ENCODE assay signal across 23 cellular contexts in genomic region chr4:123822353-123822752, GRCh38.
"Had no signal": no experiment of that assay in that cellular context is flagged by ENCODE, and none has a peak within 500 bp of the region (broad histone marks: within the 10 kb centered on the region; RNA-seq: fewer than 3 reads in every experiment).

No MANE protein-coding gene starts in this region.

- DNase-seq: activated CD4-positive, alpha-beta memory T cell treated with anti-CD3 and anti-CD28 coated beads for 36 hours; activated CD4-positive, alpha-beta T cell treated with anti-CD3 and anti-CD28 coated beads, Interleukin-2, amount 10 ng/mL, durations not matched to agents 7 days and 5 days; activated CD4-positive, CD25-positive, alpha-beta regulatory T cell; activated CD8-positive, alpha-beta memory T cell treated with anti-CD3 and anti-CD28 coated beads for 24 hours; activated gamma-delta T cell; activated naive CD4-positive, alpha-beta T cell treated with anti-CD3 and anti-CD28 coated beads, Interleukin-2, amount 10 ng/mL, durations not matched to agents 7 days and 5 days; activated naive CD8-positive, alpha-beta T cell treated with anti-CD3 and anti-CD28 coated beads for 36 hours; activated T-cell treated with anti-CD3 and anti-CD28 coated beads, Interleukin-2, amount 50 U/mL, for 4 hours; anterior cingulate cortex; Kasumi-1; KBM-7; NCI-H1105 treated with DMSO at 0.1 percent for 48 hours; NCI-H1436 treated with DMSO at 0.1 percent for 48 hours; NCI-H187; NCI-H2081; NCI-H446; NCI-H524; Peyer's patch; Right ventricle myocardium superior; SJCRH30 had no signal

- H3K4me3 ChIP-seq: Peyer's patch, SJCRH30 had no signal

- H3K27me3 Mint-ChIP-seq: activated CD4-positive, alpha-beta memory T cell treated with anti-CD3 and anti-CD28 coated beads for 36 hours; activated naive CD4-positive, alpha-beta T cell treated with anti-CD3 and anti-CD28 coated beads, Interleukin-2, amount 10 ng/mL, durations not matched to agents 7 days and 5 days had no signal

- ATAC-seq: activated T-cell treated with anti-CD3 and anti-CD28 coated beads, Interleukin-2, amount 50 U/mL, for 4 hours; SK-N-SH treated with all-trans-retinoic acid at 6 μM for 48 hours had no signal

- H3K4me1 ChIP-seq: Peyer's patch had no signal

- H3K27ac Mint-ChIP-seq: activated CD4-positive, alpha-beta memory T cell treated with anti-CD3 and anti-CD28 coated beads for 36 hours; activated CD4-positive, alpha-beta T cell treated with anti-CD3 and anti-CD28 coated beads, Interleukin-2, amount 10 ng/mL, durations not matched to agents 7 days and 5 days; activated naive CD4-positive, alpha-beta T cell treated with anti-CD3 and anti-CD28 coated beads, Interleukin-2, amount 10 ng/mL, durations not matched to agents 7 days and 5 days; activated naive CD8-positive, alpha-beta T cell treated with anti-CD3 and anti-CD28 coated beads for 36 hours; T-helper 1 cell treated with Interleukin-12 subunit alpha and Interleukin-12 subunit beta and Interleukin-4 antibody, amounts not matched to agents 30 μg/mL and 1 μg/mL, for 36 hours had no signal

- H3K9me3 Mint-ChIP-seq: activated CD4-positive, alpha-beta memory T cell treated with anti-CD3 and anti-CD28 coated beads for 36 hours; activated CD4-positive, alpha-beta T cell treated with anti-CD3 and anti-CD28 coated beads, Interleukin-2, amount 10 ng/mL, durations not matched to agents 7 days and 5 days; activated naive CD4-positive, alpha-beta T cell treated with anti-CD3 and anti-CD28 coated beads, Interleukin-2, amount 10 ng/mL, durations not matched to agents 7 days and 5 days; activated naive CD8-positive, alpha-beta T cell treated with anti-CD3 and anti-CD28 coated beads for 36 hours; activated T-cell treated with anti-CD3 and anti-CD28 coated beads, Interleukin-2, amount 50 U/mL, for 4 hours; T-helper 1 cell treated with Interleukin-12 subunit alpha and Interleukin-12 subunit beta and Interleukin-4 antibody, amounts not matched to agents 30 μg/mL and 1 μg/mL, for 36 hours had no signal

- H3K9me3 ChIP-seq: Peyer's patch, SJCRH30 had no signal

- H3K27me3 ChIP-seq: Peyer's patch, SJCRH30 had no signal

- H3K36me3 ChIP-seq: Peyer's patch, SJCRH30 had no signal

- H3K27ac ChIP-seq: Peyer's patch, RWPE1, SJCRH30 had no signal

- H3K4me3 Mint-ChIP-seq: activated CD4-positive, alpha-beta memory T cell treated with anti-CD3 and anti-CD28 coated beads for 36 hours; activated CD4-positive, alpha-beta T cell treated with anti-CD3 and anti-CD28 coated beads, Interleukin-2, amount 10 ng/mL, durations not matched to agents 7 days and 5 days; activated naive CD4-positive, alpha-beta T cell treated with anti-CD3 and anti-CD28 coated beads, Interleukin-2, amount 10 ng/mL, durations not matched to agents 7 days and 5 days; activated naive CD8-positive, alpha-beta T cell treated with anti-CD3 and anti-CD28 coated beads for 36 hours; activated T-cell treated with anti-CD3 and anti-CD28 coated beads, Interleukin-2, amount 50 U/mL, for 4 hours; T-helper 1 cell treated with Interleukin-12 subunit alpha and Interleukin-12 subunit beta and Interleukin-4 antibody, amounts not matched to agents 30 μg/mL and 1 μg/mL, for 36 hours had no signal

- H3K4me1 Mint-ChIP-seq: activated CD4-positive, alpha-beta T cell treated with anti-CD3 and anti-CD28 coated beads, Interleukin-2, amount 10 ng/mL, durations not matched to agents 7 days and 5 days; activated naive CD4-positive, alpha-beta T cell treated with anti-CD3 and anti-CD28 coated beads, Interleukin-2, amount 10 ng/mL, durations not matched to agents 7 days and 5 days; activated naive CD8-positive, alpha-beta T cell treated with anti-CD3 and anti-CD28 coated beads for 36 hours had no signal

- H3K36me3 Mint-ChIP-seq: activated CD4-positive, alpha-beta memory T cell treated with anti-CD3 and anti-CD28 coated beads for 36 hours; activated naive CD4-positive, alpha-beta T cell treated with anti-CD3 and anti-CD28 coated beads, Interleukin-2, amount 10 ng/mL, durations not matched to agents 7 days and 5 days; activated naive CD8-positive, alpha-beta T cell treated with anti-CD3 and anti-CD28 coated beads for 36 hours had no signal
